8 cellular contexts compared by ENCODE assay signal in genomic region chr15:75843618-75844610, GRCh38. TPM values are rescaled to one million over a fixed set of nuclear protein-coding genes. Genes with fewer than 3 reads are reported as not detected.
DNase-seq lines count a peak whose midpoint lies in the region; ATAC-seq, FAIRE-seq and TF ChIP-seq lines count a peak whose summit lies in the region.

No MANE protein-coding gene starts in this region.

- no peaks in the 10 kb centered on the region for H3K27me3 ChIP-seq in colonic mucosa

- H3K36me3 ChIP-seq in colonic mucosa = no peaks in the 10 kb centered on the region

- DNase-seq in GM12892 (ENCODE audit: insufficient read length) (peak; percentile 56), NCI-H2171 (lab: John Stamatoyannopoulos, UW) (peak; percentile 55), colonic mucosa (peak; percentile 77), left colon (peak; percentile 72 to 73), NCI-H1694 treated with DMSO at 0.1 percent for 48 hours (lab: John Stamatoyannopoulos, UW) (no peak)
- DNase-seq in activated CD4-positive, alpha-beta T cell treated with anti-CD3 and anti-CD28 coated beads, Interleukin-2, amount 10 ng/mL, durations not matched to agents 24 days and 14 days = peak; percentile 88
- DNase-seq in stimulated activated CD4-positive, alpha-beta T cell treated with anti-CD3 and anti-CD28 coated beads, Interleukin-2, amount 100 ng/mL, for 4 hours (ENCODE audit: low read depth) = peak; percentile 15

- no peaks in the 10 kb centered on the region for H3K4me1 ChIP-seq in colonic mucosa

- H3K9ac ChIP-seq in colonic mucosa (ENCODE audit: low read depth in 2 of 2, low read length in 2 of 2) = peak overlapping the region; percentile 83 to 89

- peaks cover 18% of the 10 kb centered on the region for H3K27me3 Mint-ChIP-seq in activated CD4-positive, alpha-beta T cell treated with anti-CD3 and anti-CD28 coated beads, Interleukin-2, amount 10 ng/mL, durations not matched to agents 24 days and 14 days

- H3K4me3 ChIP-seq in colonic mucosa = peak overlapping the region; percentile 88

- intact Hi-C loops in activated CD4-positive, alpha-beta T cell treated with anti-CD3 and anti-CD28 coated beads, Interleukin-2, amount 10 ng/mL, durations not matched to agents 24 days and 14 days (cut with micrococcal nuclease) = loop anchor here (2.0 kb wide), 1 partner anchor 59 kb away; the partner anchor contains the start of gene FBXO22
- intact Hi-C loops in colonic mucosa (cut with DNase I) = no loop called here
- intact Hi-C loops in left colon (cut with DNase I, micrococcal nuclease) = no loop called here

- peak overlapping the region; percentile 92 for H3K4me3 Mint-ChIP-seq in activated CD4-positive, alpha-beta T cell treated with anti-CD3 and anti-CD28 coated beads, Interleukin-2, amount 10 ng/mL, durations not matched to agents 24 days and 14 days

- H3K36me3 Mint-ChIP-seq in activated CD4-positive, alpha-beta T cell treated with anti-CD3 and anti-CD28 coated beads, Interleukin-2, amount 10 ng/mL, durations not matched to agents 24 days and 14 days (ENCODE audit: low read depth) = peaks cover 24% of the 10 kb centered on the region

- H3K9me3 ChIP-seq in colonic mucosa = no peaks in the 10 kb centered on the region

- ATAC-seq in HG02642 (IDR thresholded peaks at IDR 0.05; ENCODE audit: poor library complexity, unreplicated experiment) (peak; percentile 56), left colon (peak; percentile 81)

- peak; percentile 83 for FAIRE-seq in GM12892 (lab: Jason Lieb, UNC)

- no peak for TF ChIP-seq CTCF in colonic mucosa (IDR thresholded peaks at IDR 0.05)

- TF ChIP-seq POLR2A in GM12892 (IDR thresholded peaks at IDR 0.05; ENCODE audit: low read depth, low read length) = no peak

- H3K4me1 Mint-ChIP-seq in activated CD4-positive, alpha-beta T cell treated with anti-CD3 and anti-CD28 coated beads, Interleukin-2, amount 10 ng/mL, durations not matched to agents 24 days and 14 days = peaks cover 37% of the 10 kb centered on the region

- peak overlapping the region; percentile 92 for H3K27ac Mint-ChIP-seq in activated CD4-positive, alpha-beta T cell treated with anti-CD3 and anti-CD28 coated beads, Interleukin-2, amount 10 ng/mL, durations not matched to agents 24 days and 14 days

- H3K9me3 Mint-ChIP-seq in activated CD4-positive, alpha-beta T cell treated with anti-CD3 and anti-CD28 coated beads, Interleukin-2, amount 10 ng/mL, durations not matched to agents 24 days and 14 days = no peaks in the 10 kb centered on the region

- H3K27ac ChIP-seq in colonic mucosa = peak overlapping the region; percentile 88

RNA-seq across cellular contexts. Expression of gene UBE2Q2, which starts 0.7 kb away (rescaled TPM):
- polyA plus RNA-seq in GM12892 (2012; ENCODE audit: missing spikeins) = 20.5 TPM
- 17.0 and 17.1 TPM in 2 replicates for total RNA-seq in activated CD4-positive, alpha-beta T cell treated with anti-CD3 and anti-CD28 coated beads, Interleukin-2, amount 10 ng/mL, durations not matched to agents 24 days and 14 days
- total RNA-seq in colonic mucosa (10 to 100 TPM; 16.6 to 25.1 TPM), left colon (10 to 100 TPM; 16.0 to 19.4 TPM)

RNA-seq across cellular contexts. Expression of gene FBXO22, which starts 59.8 kb away (rescaled TPM):
- 37.4 TPM for polyA plus RNA-seq in GM12892 (2012; ENCODE audit: missing spikeins)
- total RNA-seq in activated CD4-positive, alpha-beta T cell treated with anti-CD3 and anti-CD28 coated beads, Interleukin-2, amount 10 ng/mL, durations not matched to agents 24 days and 14 days = 51.7 and 51.9 TPM in 2 replicates
- 10 to 100 TPM; 30.7 to 40.1 TPM for total RNA-seq in colonic mucosa
- total RNA-seq in left colon = 10 to 100 TPM; 20.9 to 24.8 TPM
